ENCODE assay signal across 14 cellular contexts in genomic region chr10:35998036-35998435, GRCh38.
"Had no signal": no experiment of that assay in that cellular context is flagged by ENCODE, and none has a peak within 500 bp of the region (broad histone marks: within the 10 kb centered on the region; RNA-seq: fewer than 3 reads in every experiment).

No MANE protein-coding gene starts in this region.

- H3K27me3 ChIP-seq: colonic mucosa, gastrocnemius medialis, ovary, spleen, upper lobe of left lung had no signal

- H3K9me3 ChIP-seq: colonic mucosa, gastrocnemius medialis, ovary, prostate gland, upper lobe of left lung had no signal

- H3K4me3 ChIP-seq: colonic mucosa, gastrocnemius medialis, ovary, prostate gland, spleen, upper lobe of left lung had no signal

- H3K27ac ChIP-seq: colonic mucosa, epithelial cell of prostate, gastrocnemius medialis, ovary, prostate gland, spleen, upper lobe of left lung had no signal

- DNase-seq: activated naive CD4-positive, alpha-beta T cell; activated T-cell treated with anti-CD3 and anti-CD28 coated beads, Interleukin-2, amount 50 U/mL, for 1 hour; colonic mucosa; endodermal cell; gastrocnemius medialis; hippocampal formation; ovary; spleen; stimulated activated CD4-positive, alpha-beta T cell treated with anti-CD3 and anti-CD28 coated beads, Interleukin-4, amount 100 ng/mL, for 1 hour; stimulated activated naive CD4-positive, alpha-beta T cell; T1000; upper lobe of left lung had no signal

- H3K4me1 ChIP-seq: colonic mucosa, gastrocnemius medialis, prostate gland, spleen, upper lobe of left lung had no signal

- H3K36me3 ChIP-seq: colonic mucosa, gastrocnemius medialis, ovary, prostate gland, spleen, upper lobe of left lung had no signal
